13 cellular contexts compared by ENCODE assay signal in the genomic region with DNA sequence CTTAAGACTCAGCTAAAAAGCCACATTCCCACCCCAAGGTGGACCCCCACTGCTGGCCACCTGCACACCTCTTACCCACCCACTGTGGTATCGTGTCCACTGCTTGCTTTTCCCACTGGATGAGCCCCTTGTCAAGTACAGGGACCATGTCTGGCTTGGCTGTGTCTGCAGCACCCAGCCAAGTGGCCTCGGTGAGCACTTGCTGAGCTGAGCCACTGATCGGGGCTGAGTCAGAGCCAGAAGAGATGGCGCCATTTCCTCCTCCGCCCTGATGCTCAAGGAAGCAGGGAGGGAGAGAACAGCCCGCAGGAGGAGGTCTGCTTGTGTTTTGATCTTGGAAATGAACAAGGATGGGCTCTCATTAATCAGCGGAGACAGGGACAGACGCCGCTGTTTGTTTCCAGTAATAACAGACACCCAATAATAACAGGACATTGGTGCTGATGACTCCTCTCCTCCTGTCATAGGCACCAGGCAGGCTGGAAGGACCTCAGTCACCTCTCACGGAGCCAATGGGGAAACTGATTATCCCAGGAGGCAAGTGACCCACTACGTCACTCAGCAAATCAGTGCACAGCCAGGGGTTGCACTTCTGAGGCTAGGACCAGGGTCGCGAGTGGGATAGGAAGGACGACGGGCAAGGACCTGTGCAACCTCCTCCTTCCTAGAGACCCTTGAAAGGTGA.
DNase-seq lines count a peak whose midpoint lies in the region; ATAC-seq and TF ChIP-seq lines count a peak whose summit lies in the region.
"Had no signal": no experiment of that assay in that cellular context is flagged by ENCODE, and none has a peak within 500 bp of the region (broad histone marks: within the 10 kb centered on the region; RNA-seq: fewer than 3 reads in every experiment).

No MANE protein-coding gene starts in this region.

- H3K36me3 ChIP-seq in A673 (ENCODE audit: insufficient read depth, low read length, poor library complexity, severe bottlenecking), result no peaks in the 10 kb centered on the region
- H3K36me3 ChIP-seq: BLaER1, gastrocnemius medialis had no signal

- CTCF ChIA-PET in A673 (lab: Charles Lee) (no interaction called here), MCF 10A (lab: Yijun Ruan, JAX) (no interaction called here)

- no peak overlapping the region for H3K27ac Mint-ChIP-seq in MCF 10A (ENCODE audit: low read depth, unreplicated experiment)
- H3K27ac Mint-ChIP-seq: activated T-cell treated with anti-CD3 and anti-CD28 coated beads, Interleukin-2, amount 50 U/mL, for 24 hours; stimulated activated naive B cell treated with anti-CD40 and anti-IgM and Interleukin-4, amounts not matched to agents 10 μg/mL and 1 μg/mL and 100 μg/mL, for 72 hours had no signal

- peak; percentile 38 for DNase-seq in A673 (ENCODE audit: low spot score)
- peak; percentile 66 for DNase-seq in GM03348 (ENCODE audit: low spot score)
- peak; percentile 33 for DNase-seq in MCF 10A (ENCODE audit: unreplicated experiment)
- DNase-seq in kidney glomerular epithelial cell (lab: John Stamatoyannopoulos, UW), result peak; percentile 18
- no peak for DNase-seq in stimulated activated CD4-positive, alpha-beta T cell treated with anti-CD3 and anti-CD28 coated beads, Interleukin-4, amount 100 ng/mL, for 24 hours
- DNase-seq: activated T-cell treated with anti-CD3 and anti-CD28 coated beads, Interleukin-2, amount 50 U/mL, for 24 hours; gastrocnemius medialis; stimulated activated naive B cell treated with anti-CD40 and anti-IgM and Interleukin-4, amounts not matched to agents 10 μg/mL and 1 μg/mL and 100 μg/mL, for 72 hours had no signal

- no peaks in the 10 kb centered on the region for H3K27me3 ChIP-seq in A673 (replicated peaks; ENCODE audit: insufficient read depth, low read depth, low read length, poor library complexity)
- H3K27me3 ChIP-seq: BLaER1 had no signal

- H3K4me3 Mint-ChIP-seq in MCF 10A (ENCODE audit: unreplicated experiment), result no peak overlapping the region
- H3K4me3 Mint-ChIP-seq: activated T-cell treated with anti-CD3 and anti-CD28 coated beads, Interleukin-2, amount 50 U/mL, for 24 hours; stimulated activated naive B cell treated with anti-CD40 and anti-IgM and Interleukin-4, amounts not matched to agents 10 μg/mL and 1 μg/mL and 100 μg/mL, for 72 hours had no signal

- H3K27me3 Mint-ChIP-seq in MCF 10A (ENCODE audit: insufficient read depth, unreplicated experiment), result peaks cover 81% of the 10 kb centered on the region

- intact Hi-C loops in A673 (cut with micrococcal nuclease; ENCODE audit: unreplicated experiment) (no loop called here), MCF 10A (cut with micrococcal nuclease) (no loop called here)

- H3K4me3 ChIP-seq in A673 (ENCODE audit: low read depth, low read length, poor library complexity, severe bottlenecking), result no peak overlapping the region
- H3K4me3 ChIP-seq: BLaER1, gastrocnemius medialis had no signal

- no peaks in the 10 kb centered on the region for H3K9me3 ChIP-seq in A673 (ENCODE audit: low read depth, low read length, poor library complexity, severe bottlenecking)
- H3K9me3 ChIP-seq: BLaER1, gastrocnemius medialis had no signal

- BruUV-seq in A673 (replicated peaks; lab: Mats Ljungman, UMichigan), result no TSS peak
- BruUV-seq in MCF 10A (replicated peaks; lab: Mats Ljungman, UMichigan), result no TSS peak

- ATAC-seq in GM18873 (IDR thresholded peaks at IDR 0.05; ENCODE audit: low FRiP score, unreplicated experiment) (no peak), GM18909 (IDR thresholded peaks at IDR 0.05; ENCODE audit: poor library complexity, unreplicated experiment) (no peak), HG02870 (IDR thresholded peaks at IDR 0.05; ENCODE audit: unreplicated experiment) (no peak)
- ATAC-seq: activated CD4-positive, CD25-positive, alpha-beta regulatory T cell treated with anti-CD3 and anti-CD28 coated beads, Interleukin-2, amount 50 U/mL, for 24 hours; gastrocnemius medialis; stimulated activated naive B cell treated with anti-CD40 and anti-IgM and Interleukin-4, amounts not matched to agents 10 μg/mL and 1 μg/mL and 100 μg/mL, for 72 hours had no signal

- no peaks in the 10 kb centered on the region for H3K4me1 ChIP-seq in A673 (ENCODE audit: insufficient read depth, low read length, poor library complexity, severe bottlenecking)
- H3K4me1 ChIP-seq: gastrocnemius medialis had no signal

- TF ChIP-seq CTCF in A673 (conservative IDR thresholded peaks at IDR 0.05; ENCODE audit: low read depth, low read length), result no peak
- no peak for TF ChIP-seq CTCF in MCF 10A (IDR thresholded peaks at IDR 0.05; ENCODE audit: unreplicated experiment)

- POLR2A ChIA-PET in A673 (lab: Charles Lee; ENCODE audit: low non-redundant PET), result no interaction called here
- POLR2A ChIA-PET in MCF 10A (lab: Yijun Ruan, JAX), result interaction anchor here (0.7 kb wide), 1 partner anchor 580 kb away, joined by 3 read pairs; a partner anchor contains a TSS

- no peaks in the 10 kb centered on the region for H3K9me3 Mint-ChIP-seq in MCF 10A (ENCODE audit: unreplicated experiment)
- H3K9me3 Mint-ChIP-seq: activated T-cell treated with anti-CD3 and anti-CD28 coated beads, Interleukin-2, amount 50 U/mL, for 24 hours; stimulated activated naive B cell treated with anti-CD40 and anti-IgM and Interleukin-4, amounts not matched to agents 10 μg/mL and 1 μg/mL and 100 μg/mL, for 72 hours had no signal

- H3K27ac ChIP-seq in A673 (ENCODE audit: low read depth, low read length, poor library complexity, severe bottlenecking), result no peak overlapping the region
- H3K27ac ChIP-seq: BLaER1, gastrocnemius medialis had no signal

- peaks cover 11% of the 10 kb centered on the region for H3K4me1 Mint-ChIP-seq in MCF 10A (ENCODE audit: insufficient read depth, unreplicated experiment)

- no peaks in the 10 kb centered on the region for H3K36me3 Mint-ChIP-seq in MCF 10A (ENCODE audit: insufficient read depth, unreplicated experiment)
- H3K36me3 Mint-ChIP-seq: stimulated activated naive B cell treated with anti-CD40 and anti-IgM and Interleukin-4, amounts not matched to agents 10 μg/mL and 1 μg/mL and 100 μg/mL, for 72 hours had no signal
